8 cellular contexts compared by ENCODE assay signal in the genomic region with DNA sequence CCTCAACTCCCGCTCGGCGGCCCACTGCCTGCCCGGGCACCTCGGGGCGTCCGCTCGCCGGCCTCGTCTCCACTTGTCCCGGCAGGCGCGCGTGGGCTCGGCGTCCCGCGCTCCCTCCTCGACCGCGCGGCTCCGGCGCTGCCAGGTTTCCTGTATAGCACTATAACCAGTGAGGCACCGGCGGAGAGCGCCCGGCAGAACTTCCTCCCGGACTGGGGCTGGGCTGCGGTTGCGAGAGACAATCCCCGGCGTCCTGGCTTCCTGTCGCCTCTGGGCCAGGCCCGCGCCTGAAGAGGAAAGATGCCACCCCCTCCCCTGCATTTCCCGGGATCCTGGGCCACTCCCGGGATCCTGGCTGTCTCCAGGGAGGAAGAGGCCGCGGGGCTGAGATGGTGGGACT.
A peak's percentile ranks its signal among the peaks of the same experiment; 100 is the strongest.
DNase-seq lines count a peak whose midpoint lies in the region; ATAC-seq lines count a peak whose summit lies in the region.

No MANE protein-coding gene starts in this region.

- no peaks in the 10 kb centered on the region for H4K20me1 ChIP-seq in GM23248 (ENCODE audit: insufficient read depth)

- H3K79me2 ChIP-seq in GM23248 (ENCODE audit: insufficient read depth): no peaks in the 10 kb centered on the region

- DNase-seq in GM23248 (peak; percentile 52), SIG-M5 (lab: John Stamatoyannopoulos, UW) (peak; percentile 7), astrocyte of the hippocampus (ENCODE audit: low read depth, low spot score) (peak; percentile 48), iris pigment epithelial cell (ENCODE audit: low read depth) (peak; percentile 53), NCI-H524 (lab: John Stamatoyannopoulos, UW) (no peak), HCEC 1CT (no peak)
- peak; percentile 38 for DNase-seq in stimulated activated naive CD4-positive, alpha-beta T cell treated with Interleukin-2 at 50 U/mL for 16 hours (lab: John Stamatoyannopoulos, UW)

- H3K4me3 ChIP-seq in GM23248: no peak overlapping the region

- no peak overlapping the region for H3K4me2 ChIP-seq in GM23248 (ENCODE audit: unreplicated experiment)

- no peaks in the 10 kb centered on the region for H3K9me3 ChIP-seq in GM23248 (ENCODE audit: low read depth)

- H3K9ac ChIP-seq in GM23248: no peak overlapping the region

- H3F3A ChIP-seq in GM23248 (ENCODE audit: insufficient read depth): no peaks in the 10 kb centered on the region

- H3K27me3 ChIP-seq in GM23248 (replicated peaks; ENCODE audit: insufficient read depth): peaks cover 21% of the 10 kb centered on the region

- no peaks in the 10 kb centered on the region for H3K36me3 ChIP-seq in GM23248 (ENCODE audit: low read depth)

- H2AFZ ChIP-seq in GM23248: no peak overlapping the region

- no peaks in the 10 kb centered on the region for H3K9me2 ChIP-seq in GM23248 (ENCODE audit: insufficient read depth)

- in situ Hi-C loops in GM23248 (cut with MboI): no loop called here

- 16 to 20% methylated on average over 29 to 40 of the region's 40 CpGs for whole genome bisulfite sequencing in GM23248 (ENCODE audit: low coverage in 1 of 2, low lambda C conversion rate in 2 of 2, missing lambda C conversion rate in 2 of 2), 2 experiments

- no peak for ATAC-seq in HG02973 (IDR thresholded peaks at IDR 0.05; ENCODE audit: unreplicated experiment)

- no peak overlapping the region for H3K27ac ChIP-seq in GM23248

- peaks cover 16% of the 10 kb centered on the region for H3K4me1 ChIP-seq in GM23248 (ENCODE audit: insufficient read depth)

Comparison
In these comparisons a context has a peak if more than half of its experiments do, and no peak if none do; other contexts are left out.
1. DNase-seq: peak in GM23248 (single experiment), SIG-M5 (single experiment), astrocyte of the hippocampus (single experiment), iris pigment epithelial cell (single experiment) and stimulated activated naive CD4-positive, alpha-beta T cell treated with Interleukin-2 at 50 U/mL for 16 hours (single experiment); none in NCI-H524 (0 of 2) and HCEC 1CT (single experiment).